In the genomic region with DNA sequence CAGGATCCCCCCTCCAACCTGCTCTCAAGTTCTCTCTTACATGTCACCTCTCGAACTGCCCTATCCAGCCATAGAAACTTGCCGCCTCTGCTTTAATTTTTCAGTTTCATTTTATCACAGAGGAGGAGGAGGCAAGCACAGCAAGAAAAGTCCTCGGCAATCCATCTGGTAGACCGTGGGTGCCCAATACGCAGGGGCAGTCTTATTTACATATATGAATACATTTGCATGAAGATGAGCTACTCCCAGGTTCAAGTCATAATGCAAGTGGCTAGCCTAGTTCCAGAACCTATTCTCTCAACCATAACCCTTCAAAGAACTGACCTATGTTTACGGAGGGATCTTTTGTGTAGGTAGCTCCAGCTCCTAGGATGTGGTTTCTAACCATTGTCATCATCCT, we compare ENCODE assay signal across 18 cellular contexts.
A peak's percentile ranks its signal among the peaks of the same experiment; 100 is the strongest.
DNase-seq lines count a peak whose midpoint lies in the region; ATAC-seq, FAIRE-seq and TF ChIP-seq lines count a peak whose summit lies in the region.
"Had no signal": no experiment of that assay in that cellular context is flagged by ENCODE, and none has a peak within 500 bp of the region (broad histone marks: within the 10 kb centered on the region; RNA-seq: fewer than 3 reads in every experiment).

No MANE protein-coding gene starts in this region.

- ATAC-seq in GM19351 (IDR thresholded peaks at IDR 0.05; ENCODE audit: unreplicated experiment) (peak; percentile 94), HG03039 (IDR thresholded peaks at IDR 0.05; ENCODE audit: unreplicated experiment) (peak; percentile 44), T-helper 17 cell (no peak), GM18909 (IDR thresholded peaks at IDR 0.05; ENCODE audit: poor library complexity, unreplicated experiment) (no peak), HG03196 (IDR thresholded peaks at IDR 0.05; ENCODE audit: unreplicated experiment) (no peak)
- peak; percentile 81 for ATAC-seq in activated T-helper 17 cell treated with anti-CD3 and anti-CD28 coated beads, Interleukin-2, amount 50 U/mL, for 72 hours (replicated peaks)
- ATAC-seq: naive thymus-derived CD8-positive, alpha-beta T cell; stimulated activated naive B cell treated with anti-CD40 and anti-IgM and Interleukin-4, amounts not matched to agents 10 μg/mL and 1 μg/mL and 100 μg/mL, for 72 hours had no signal

- no peak for FAIRE-seq in GM12891 (lab: Jason Lieb, UNC)
- FAIRE-seq: islet of Langerhans had no signal

- peaks cover 11% of the 10 kb centered on the region for H3K4me1 Mint-ChIP-seq in activated T-helper 17 cell treated with anti-CD3 and anti-CD28 coated beads, Interleukin-2, amount 50 U/mL, for 72 hours
- peaks cover 3% of the 10 kb centered on the region for H3K4me1 Mint-ChIP-seq in T-helper 17 cell
- H3K4me1 Mint-ChIP-seq: activated B cell treated with CpG ODN at 0.5 μM for 24 hours; naive thymus-derived CD8-positive, alpha-beta T cell; stimulated activated naive B cell treated with anti-CD40 and anti-IgM and Interleukin-4, amounts not matched to agents 10 μg/mL and 1 μg/mL and 100 μg/mL, for 72 hours had no signal

- peaks cover 37% of the 10 kb centered on the region for H3K27me3 Mint-ChIP-seq in activated T-helper 17 cell treated with anti-CD3 and anti-CD28 coated beads, Interleukin-2, amount 50 U/mL, for 72 hours
- peaks cover 41% of the 10 kb centered on the region for H3K27me3 Mint-ChIP-seq in T-helper 17 cell

- H3K36me3 Mint-ChIP-seq in activated T-helper 17 cell treated with anti-CD3 and anti-CD28 coated beads, Interleukin-2, amount 50 U/mL, for 72 hours (ENCODE audit: low read depth): no peaks in the 10 kb centered on the region
- H3K36me3 Mint-ChIP-seq in T-helper 17 cell (ENCODE audit: low read depth): peaks cover 5% of the 10 kb centered on the region
- H3K36me3 Mint-ChIP-seq: naive thymus-derived CD8-positive, alpha-beta T cell; stimulated activated naive B cell treated with anti-CD40 and anti-IgM and Interleukin-4, amounts not matched to agents 10 μg/mL and 1 μg/mL and 100 μg/mL, for 72 hours had no signal

- no peak for TF ChIP-seq POLR2A in GM12891 (IDR thresholded peaks at IDR 0.05; ENCODE audit: low read depth, low read length)

- H3K4me3 Mint-ChIP-seq in activated T-helper 17 cell treated with anti-CD3 and anti-CD28 coated beads, Interleukin-2, amount 50 U/mL, for 72 hours: peak overlapping the region; percentile 38
- no peak overlapping the region for H3K4me3 Mint-ChIP-seq in T-helper 17 cell
- H3K4me3 Mint-ChIP-seq: activated B cell treated with CpG ODN at 0.5 μM for 24 hours; naive thymus-derived CD8-positive, alpha-beta T cell; stimulated activated naive B cell treated with anti-CD40 and anti-IgM and Interleukin-4, amounts not matched to agents 10 μg/mL and 1 μg/mL and 100 μg/mL, for 72 hours had no signal

- DNase-seq in GM12891 (ENCODE audit: insufficient read length, low spot score) (no peak), T-helper 17 cell (no peak)
- DNase-seq: activated B cell treated with CpG ODN at 0.5 μM for 24 hours; Calu3; GDM1; mammary epithelial cell; naive thymus-derived CD8-positive, alpha-beta T cell; NCI-H1092; NCI-H69; OCI-M1; SHP77 treated with DMSO at 0.1 percent for 48 hours; stimulated activated naive B cell treated with anti-CD40 and anti-IgM and Interleukin-4, amounts not matched to agents 10 μg/mL and 1 μg/mL and 100 μg/mL, for 72 hours had no signal

- H3K27ac Mint-ChIP-seq in activated T-helper 17 cell treated with anti-CD3 and anti-CD28 coated beads, Interleukin-2, amount 50 U/mL, for 72 hours: no peak overlapping the region
- no peak overlapping the region for H3K27ac Mint-ChIP-seq in T-helper 17 cell
- H3K27ac Mint-ChIP-seq: activated B cell treated with CpG ODN at 0.5 μM for 24 hours; stimulated activated naive B cell treated with anti-CD40 and anti-IgM and Interleukin-4, amounts not matched to agents 10 μg/mL and 1 μg/mL and 100 μg/mL, for 72 hours had no signal

- no peaks in the 10 kb centered on the region for H3K9me3 ChIP-seq in T-helper 17 cell (ENCODE audit: control insufficient read depth, low read length, poor library complexity, severe bottlenecking)

- no peaks in the 10 kb centered on the region for H3K9me3 Mint-ChIP-seq in activated T-helper 17 cell treated with anti-CD3 and anti-CD28 coated beads, Interleukin-2, amount 50 U/mL, for 72 hours
- H3K9me3 Mint-ChIP-seq: activated B cell treated with CpG ODN at 0.5 μM for 24 hours; stimulated activated naive B cell treated with anti-CD40 and anti-IgM and Interleukin-4, amounts not matched to agents 10 μg/mL and 1 μg/mL and 100 μg/mL, for 72 hours had no signal

TF ChIP-seq in GM12891, 5 proteins besides CTCF, POLR2A, EP300 and RAD21:
- TF ChIP-seq POLR2AphosphoS5 (IDR thresholded peaks at IDR 0.05; ENCODE audit: low read depth, low read length) (no peak), PAX5 (IDR thresholded peaks at IDR 0.05; ENCODE audit: insufficient read depth, low read length, severe bottlenecking) (no peak), POU2F2 (IDR thresholded peaks at IDR 0.05; ENCODE audit: low read depth, low read length) (peak; percentile 49; the same call in 1 of the 2 replicates), TAF1 (IDR thresholded peaks at IDR 0.05; ENCODE audit: low read depth, low read length) (no peak), SPI1 (IDR thresholded peaks at IDR 0.05; ENCODE audit: low read depth, low read length) (no peak)

Comparison
In these comparisons a context has a peak if more than half of its experiments do, and no peak if none do; other contexts are left out.
1. ATAC-seq: peak in GM19351 (single experiment), HG03039 (single experiment) and activated T-helper 17 cell treated with anti-CD3 and anti-CD28 coated beads, Interleukin-2, amount 50 U/mL, for 72 hours (single experiment); none in T-helper 17 cell (single experiment), GM18909 (single experiment) and HG03196 (single experiment).